12 cellular contexts compared by ENCODE assay signal in the genomic region with DNA sequence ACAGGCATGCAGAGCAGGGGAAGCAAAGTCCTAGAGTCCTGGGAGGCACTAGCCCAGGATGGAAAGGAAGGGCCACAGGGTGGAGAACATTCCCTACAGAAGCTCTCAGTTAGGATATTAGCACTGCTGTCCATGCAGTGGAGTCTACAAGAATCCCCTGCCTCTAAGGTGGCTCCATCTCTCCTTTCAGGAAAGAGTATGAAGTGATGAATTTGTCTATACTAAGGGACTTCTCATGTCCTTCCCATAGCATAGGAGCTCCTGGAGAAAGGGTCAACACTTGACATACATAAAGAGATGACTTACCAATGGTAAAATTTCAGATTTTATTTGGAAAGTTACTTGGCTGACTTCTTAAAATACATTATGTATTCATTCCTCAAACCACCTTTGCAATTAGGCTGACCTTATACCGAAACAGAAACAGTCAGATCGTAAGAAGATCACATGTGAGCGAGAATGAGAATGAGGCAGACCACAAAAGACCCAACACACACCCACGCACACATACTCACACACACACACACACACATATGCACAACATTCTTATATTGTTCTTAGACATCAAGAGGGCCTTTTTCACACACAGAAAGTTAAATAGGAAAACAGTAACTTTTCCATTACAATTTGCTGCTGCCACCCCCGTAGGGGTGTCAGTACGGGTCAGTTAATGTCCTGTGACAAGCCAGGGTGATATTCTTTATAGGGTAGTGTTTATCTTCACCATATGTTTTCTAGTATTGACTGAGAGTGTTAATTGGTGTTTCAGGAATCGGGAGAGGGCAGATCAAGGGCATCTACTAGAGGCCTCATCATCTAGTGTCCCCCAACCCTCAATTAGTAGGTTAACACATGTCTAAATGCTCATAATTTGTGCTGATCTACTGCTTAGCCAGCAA.
DNase-seq lines count a peak whose midpoint lies in the region; ATAC-seq and TF ChIP-seq lines count a peak whose summit lies in the region.
"Had no signal": no experiment of that assay in that cellular context is flagged by ENCODE, and none has a peak within 500 bp of the region (broad histone marks: within the 10 kb centered on the region; RNA-seq: fewer than 3 reads in every experiment).

No MANE protein-coding gene starts in this region.

- intact Hi-C loops in activated CD8-positive, alpha-beta T cell treated with anti-CD3 and anti-CD28 coated beads for 36 hours (cut with micrococcal nuclease), result no loop called here
- intact Hi-C loops in thyroid gland (cut with DNase I), result no loop called here

- no peak overlapping the region for H3K4me3 Mint-ChIP-seq in activated CD8-positive, alpha-beta T cell treated with anti-CD3 and anti-CD28 coated beads for 36 hours
- no peak overlapping the region for H3K4me3 Mint-ChIP-seq in activated CD8-positive, alpha-beta T cell treated with anti-CD3 and anti-CD28 coated beads, Interleukin-2, amount 10 ng/mL, durations not matched to agents 7 days and 5 days
- no peak overlapping the region for H3K4me3 Mint-ChIP-seq in endodermal cell

- H3K27me3 ChIP-seq in endodermal cell (ENCODE audit: control insufficient read depth, insufficient read depth, low read length, poor library complexity, severe bottlenecking) (no peaks in the 10 kb centered on the region), thyroid gland (no peaks in the 10 kb centered on the region)

- no peaks in the 10 kb centered on the region for H3K9me3 Mint-ChIP-seq in activated CD8-positive, alpha-beta T cell treated with anti-CD3 and anti-CD28 coated beads for 36 hours
- no peaks in the 10 kb centered on the region for H3K9me3 Mint-ChIP-seq in activated CD8-positive, alpha-beta T cell treated with anti-CD3 and anti-CD28 coated beads, Interleukin-2, amount 10 ng/mL, durations not matched to agents 7 days and 5 days (ENCODE audit: insufficient read depth)
- no peaks in the 10 kb centered on the region for H3K9me3 Mint-ChIP-seq in endodermal cell

- H3K27me3 Mint-ChIP-seq in activated CD8-positive, alpha-beta T cell treated with anti-CD3 and anti-CD28 coated beads for 36 hours, result peaks cover 20% of the 10 kb centered on the region
- peaks cover 3% of the 10 kb centered on the region for H3K27me3 Mint-ChIP-seq in activated CD8-positive, alpha-beta T cell treated with anti-CD3 and anti-CD28 coated beads, Interleukin-2, amount 10 ng/mL, durations not matched to agents 7 days and 5 days (ENCODE audit: low read depth)
- no peaks in the 10 kb centered on the region for H3K27me3 Mint-ChIP-seq in endodermal cell (ENCODE audit: insufficient read depth)

- H3K4me1 Mint-ChIP-seq in activated CD8-positive, alpha-beta T cell treated with anti-CD3 and anti-CD28 coated beads for 36 hours (ENCODE audit: low read depth), result peaks cover 8% of the 10 kb centered on the region
- no peaks in the 10 kb centered on the region for H3K4me1 Mint-ChIP-seq in activated CD8-positive, alpha-beta T cell treated with anti-CD3 and anti-CD28 coated beads, Interleukin-2, amount 10 ng/mL, durations not matched to agents 7 days and 5 days (ENCODE audit: low read depth)
- no peaks in the 10 kb centered on the region for H3K4me1 Mint-ChIP-seq in endodermal cell

- peak; percentile 57 for DNase-seq in activated CD8-positive, alpha-beta T cell treated with anti-CD3 and anti-CD28 coated beads for 36 hours
- no peak for DNase-seq in activated CD8-positive, alpha-beta T cell treated with anti-CD3 and anti-CD28 coated beads, Interleukin-2, amount 10 ng/mL, durations not matched to agents 7 days and 5 days
- DNase-seq in stimulated activated CD4-positive, alpha-beta T cell treated with anti-CD3 and anti-CD28 coated beads, Interleukin-2, amount 100 ng/mL, for 24 hours, result peak; percentile 20 to 21
- DNase-seq in endodermal cell (no peak), thyroid gland (no peak)
- DNase-seq: ACHN, NCI-H774 had no signal

- H3K4me3 ChIP-seq in endodermal cell (ENCODE audit: low read length) (no peak overlapping the region), thyroid gland (replicated peaks in 1 of 3) (no peak overlapping the region)
- H3K4me3 ChIP-seq: K562 had no signal

- H3K4me1 ChIP-seq in endodermal cell (ENCODE audit: control insufficient read depth, insufficient read depth, low read length) (no peaks in the 10 kb centered on the region), thyroid gland (peaks cover 6 to 14% of the 10 kb centered on the region in 2 donors)
- H3K4me1 ChIP-seq: parathyroid adenoma had no signal

- H3K27ac ChIP-seq in endodermal cell (ENCODE audit: low read depth, low read length), result no peak overlapping the region
- no peak overlapping the region for H3K27ac ChIP-seq in thyroid gland
- H3K27ac ChIP-seq: parathyroid adenoma had no signal

- H3K36me3 Mint-ChIP-seq in activated CD8-positive, alpha-beta T cell treated with anti-CD3 and anti-CD28 coated beads for 36 hours (ENCODE audit: low read depth), result no peaks in the 10 kb centered on the region
- no peaks in the 10 kb centered on the region for H3K36me3 Mint-ChIP-seq in activated CD8-positive, alpha-beta T cell treated with anti-CD3 and anti-CD28 coated beads, Interleukin-2, amount 10 ng/mL, durations not matched to agents 7 days and 5 days (ENCODE audit: low read depth)
- no peaks in the 10 kb centered on the region for H3K36me3 Mint-ChIP-seq in endodermal cell (ENCODE audit: low read depth)

- POLR2A ChIA-PET in activated CD8-positive, alpha-beta T cell treated with anti-CD3 and anti-CD28 coated beads for 36 hours (lab: Charles Lee), result no interaction called here
- POLR2A ChIA-PET in activated CD8-positive, alpha-beta T cell treated with anti-CD3 and anti-CD28 coated beads, Interleukin-2, amount 10 ng/mL, durations not matched to agents 7 days and 5 days (lab: Charles Lee), result no interaction called here

- peak; percentile 80 for ATAC-seq in activated CD8-positive, alpha-beta T cell treated with anti-CD3 and anti-CD28 coated beads for 36 hours
- no peak for ATAC-seq in activated CD8-positive, alpha-beta T cell treated with anti-CD3 and anti-CD28 coated beads, Interleukin-2, amount 10 ng/mL, durations not matched to agents 7 days and 5 days
- ATAC-seq in GM21390 (IDR thresholded peaks at IDR 0.05; ENCODE audit: unreplicated experiment), result peak; percentile 98
- peak; percentile 95 for ATAC-seq in HG03095 (IDR thresholded peaks at IDR 0.05; ENCODE audit: unreplicated experiment)
- ATAC-seq in esophagus mucosa, result no peak
- ATAC-seq: K562 had no signal

- H3K9ac ChIP-seq in endodermal cell (ENCODE audit: extremely low read depth, low read length, poor library complexity, severe bottlenecking), result no peak overlapping the region
- H3K9ac ChIP-seq: parathyroid adenoma had no signal

- H3K36me3 ChIP-seq in endodermal cell (ENCODE audit: control insufficient read depth, insufficient read depth, low read length), result no peaks in the 10 kb centered on the region
- no peaks in the 10 kb centered on the region for H3K36me3 ChIP-seq in thyroid gland

- no peak for TF ChIP-seq CTCF in activated CD8-positive, alpha-beta T cell treated with anti-CD3 and anti-CD28 coated beads for 36 hours (IDR thresholded peaks at IDR 0.05)
- no peak for TF ChIP-seq CTCF in endodermal cell (conservative IDR thresholded peaks at IDR 0.05)
- TF ChIP-seq CTCF in thyroid gland (IDR thresholded peaks at IDR 0.05), result no peak

- no peak overlapping the region for H3K27ac Mint-ChIP-seq in activated CD8-positive, alpha-beta T cell treated with anti-CD3 and anti-CD28 coated beads for 36 hours
- no peak overlapping the region for H3K27ac Mint-ChIP-seq in activated CD8-positive, alpha-beta T cell treated with anti-CD3 and anti-CD28 coated beads, Interleukin-2, amount 10 ng/mL, durations not matched to agents 7 days and 5 days
- no peak overlapping the region for H3K27ac Mint-ChIP-seq in endodermal cell

- no peak for TF ChIP-seq POLR2A in thyroid gland (IDR thresholded peaks at IDR 0.05)

- CTCF ChIA-PET in activated CD8-positive, alpha-beta T cell treated with anti-CD3 and anti-CD28 coated beads for 36 hours (lab: Charles Lee), result no interaction called here
- CTCF ChIA-PET in activated CD8-positive, alpha-beta T cell treated with anti-CD3 and anti-CD28 coated beads, Interleukin-2, amount 10 ng/mL, durations not matched to agents 7 days and 5 days (lab: Charles Lee), result no interaction called here

- H3K9me3 ChIP-seq in endodermal cell (ENCODE audit: control insufficient read depth, low read length) (no peaks in the 10 kb centered on the region), thyroid gland (no peaks in the 10 kb centered on the region)

- WGBS in endodermal cell (ENCODE audit: insufficient coverage in 1 of 2, insufficient read length in 1 of 2), 2 experiments, result 92 to 100% methylated on average over 2 to 7 of the region's 7 CpGs
- WGBS in thyroid gland, 2 donors, result 86 to 91% methylated on average over 7 of the region's 7 CpGs

Comparison
In these comparisons a context has a peak if more than half of its experiments do, and no peak if none do; other contexts are left out.
1. ATAC-seq: peak in activated CD8-positive, alpha-beta T cell treated with anti-CD3 and anti-CD28 coated beads for 36 hours (single experiment), GM21390 (single experiment) and HG03095 (single experiment); none in activated CD8-positive, alpha-beta T cell treated with anti-CD3 and anti-CD28 coated beads, Interleukin-2, amount 10 ng/mL, durations not matched to agents 7 days and 5 days (single experiment) and esophagus mucosa (single experiment).
2. DNase-seq: peak in activated CD8-positive, alpha-beta T cell treated with anti-CD3 and anti-CD28 coated beads for 36 hours (single experiment) and stimulated activated CD4-positive, alpha-beta T cell treated with anti-CD3 and anti-CD28 coated beads, Interleukin-2, amount 100 ng/mL, for 24 hours (2 of 2); none in activated CD8-positive, alpha-beta T cell treated with anti-CD3 and anti-CD28 coated beads, Interleukin-2, amount 10 ng/mL, durations not matched to agents 7 days and 5 days (single experiment), endodermal cell (single experiment) and thyroid gland (0 of 2).